Comparison of ENCODE assay signal across 13 cellular contexts in the genomic region with DNA sequence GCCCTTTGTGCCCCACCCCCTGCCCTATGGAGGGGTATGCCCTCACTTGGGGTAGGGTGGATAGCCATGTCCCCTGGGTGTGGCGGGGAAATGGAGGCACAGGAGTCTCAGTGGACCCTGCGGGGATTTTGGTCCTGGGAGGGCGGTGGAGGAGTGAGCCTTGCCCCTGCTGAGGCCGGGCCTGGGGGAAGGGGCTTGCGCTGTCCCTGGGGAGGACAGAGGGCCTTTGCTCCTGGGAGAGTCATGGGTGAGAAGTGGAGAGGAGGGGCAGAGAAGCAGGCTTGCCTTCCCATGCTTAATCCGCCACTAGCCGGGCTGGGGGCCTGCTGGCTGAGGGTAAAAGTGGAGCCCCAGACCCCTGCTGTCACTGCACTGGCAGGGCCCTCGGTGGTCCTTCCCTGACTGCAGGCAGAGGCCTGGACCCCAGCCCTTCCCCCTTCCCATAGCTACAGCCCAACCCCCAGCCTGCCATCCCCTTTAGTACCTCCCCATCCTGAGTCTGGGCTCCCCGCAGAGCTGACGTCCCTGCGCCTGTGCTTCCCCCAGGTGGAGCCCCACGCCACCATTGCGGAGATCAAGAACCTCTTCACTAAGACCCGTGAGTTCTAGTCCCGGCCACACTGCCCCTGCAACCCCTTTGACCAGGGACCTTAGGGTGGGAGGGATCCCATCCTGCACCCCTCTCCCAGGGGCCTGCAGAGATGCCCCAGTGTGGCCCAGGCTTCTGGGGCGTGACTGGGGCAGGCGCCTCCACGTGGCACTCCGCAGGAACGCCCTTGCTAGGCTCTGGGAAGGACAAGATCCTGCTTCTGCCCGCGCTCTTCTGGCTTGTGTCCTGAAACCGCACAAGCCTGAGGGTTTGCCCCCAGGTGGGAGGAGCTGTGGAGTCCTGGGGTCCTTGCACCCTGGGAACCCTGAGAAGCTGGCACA. TPM values are rescaled to one million over a fixed set of nuclear protein-coding genes. Genes with fewer than 3 reads are reported as not detected.
DNase-seq lines count a peak whose midpoint lies in the region; ATAC-seq, FAIRE-seq and TF ChIP-seq lines count a peak whose summit lies in the region.
"Had no signal": no experiment of that assay in that cellular context is flagged by ENCODE, and none has a peak within 500 bp of the region (broad histone marks: within the 10 kb centered on the region; RNA-seq: fewer than 3 reads in every experiment).

No MANE protein-coding gene starts in this region.

- H3K4me1 Mint-ChIP-seq in naive thymus-derived CD4-positive, alpha-beta T cell = peaks cover 6 to 36% (median 24%) of the 10 kb centered on the region in 7 donors
- H3K4me1 Mint-ChIP-seq in CD14-positive monocyte = peaks cover 3% of the 10 kb centered on the region

- H3K9me3 ChIP-seq in ascending aorta (no peaks in the 10 kb centered on the region), keratinocyte (ENCODE audit: control insufficient read depth, low read depth, low read length) (no peaks in the 10 kb centered on the region), spleen (no peaks in the 10 kb centered on the region)
- no peaks in the 10 kb centered on the region for H3K9me3 ChIP-seq in naive thymus-derived CD4-positive, alpha-beta T cell (ENCODE audit: control insufficient read depth in 2 of 3, low read length in 3 of 3)
- H3K9me3 ChIP-seq: BE2C, left lung had no signal

- no peaks in the 10 kb centered on the region for H3K9me1 ChIP-seq in keratinocyte (ENCODE audit: control insufficient read depth, extremely low read depth, insufficient read depth, low read length)

- H4K20me1 ChIP-seq in keratinocyte (ENCODE audit: control insufficient read depth, extremely low read depth, insufficient read depth, low read length) = no peaks in the 10 kb centered on the region

- TF ChIP-seq CTCF in ascending aorta (IDR thresholded peaks at IDR 0.05) (no peak), keratinocyte (optimal IDR thresholded peaks at IDR 0.05 in 1 of 3, IDR thresholded peaks at IDR 0.05 in 1 of 3, conservative IDR thresholded peaks at IDR 0.05 in 1 of 3; ENCODE audit: extremely low read depth in 1 of 3, insufficient read depth in 2 of 3, low read length in 3 of 3) (peak in 1 of 3 experiments; percentile 25), spleen (IDR thresholded peaks at IDR 0.05 in 8 of 11, conservative IDR thresholded peaks at IDR 0.05 in 3 of 11) (no peak), CD14-positive monocyte (IDR thresholded peaks at IDR 0.05) (no peak)

- no peak for FAIRE-seq in keratinocyte (lab: Jason Lieb, UNC)

- intact Hi-C loops in ascending aorta (cut with DNase I) = no loop called here
- intact Hi-C loops in spleen (cut with DNase I; ENCODE audit: low total_unique reads) = no loop called here
- intact Hi-C loops in naive thymus-derived CD4-positive, alpha-beta T cell (cut with micrococcal nuclease) = no loop called here
- intact Hi-C loops in CD14-positive monocyte (cut with micrococcal nuclease) = no loop called here

- H3K27me3 ChIP-seq in H7 (ENCODE audit: control insufficient read depth, insufficient read depth, low read length) = no peaks in the 10 kb centered on the region
- H3K27me3 ChIP-seq in ascending aorta = no peaks in the 10 kb centered on the region
- H3K27me3 ChIP-seq in keratinocyte (ENCODE audit: control insufficient read depth, extremely low read depth, insufficient read depth, low read length) = no peaks in the 10 kb centered on the region
- no peaks in the 10 kb centered on the region for H3K27me3 ChIP-seq in spleen (replicated peaks in 1 of 7)
- no peaks in the 10 kb centered on the region for H3K27me3 ChIP-seq in naive thymus-derived CD4-positive, alpha-beta T cell (ENCODE audit: control insufficient read depth in 2 of 2, insufficient read depth in 2 of 2, low read length in 2 of 2)
- H3K27me3 ChIP-seq: BE2C, left lung had no signal

- H3K36me3 Mint-ChIP-seq in naive thymus-derived CD4-positive, alpha-beta T cell = peaks cover 0 to 11% (median 0%) of the 10 kb centered on the region in 5 donors
- H3K36me3 Mint-ChIP-seq in CD14-positive monocyte = peaks cover 18 to 35% of the 10 kb centered on the region in 2 donors

- no peak overlapping the region for H2AFZ ChIP-seq in keratinocyte (ENCODE audit: control insufficient read depth, low read length)

- H3K27ac ChIP-seq in ascending aorta = peak overlapping the region; percentile 85 to 87
- H3K27ac ChIP-seq in keratinocyte (ENCODE audit: control insufficient read depth, insufficient read depth, low read length) = no peak overlapping the region
- peak overlapping the region in 6 of 8 donors; percentile 13 to 64 (median 56) for H3K27ac ChIP-seq in spleen
- H3K27ac ChIP-seq in naive thymus-derived CD4-positive, alpha-beta T cell (ENCODE audit: low read depth, low read length) = no peak overlapping the region
- H3K27ac ChIP-seq: left lung had no signal

- 86 to 93% (median 89%) methylated on average over 17 to 23 of the region's 23 CpGs for WGBS in spleen, 5 donors

- POLR2A ChIA-PET in naive thymus-derived CD4-positive, alpha-beta T cell (lab: Charles Lee) = interaction anchor here (0.6 to 1.4 kb wide), 4 partner anchors 8 to 113 kb away, joined by 3 to 5 read pairs (median 4); no protein-coding TSS in a partner anchor

- TF ChIP-seq POLR2A in spleen (IDR thresholded peaks at IDR 0.05) = no peak

- peak overlapping the region in 4 of 9 donors; percentile 33 to 67 (median 57) for H3K27ac Mint-ChIP-seq in naive thymus-derived CD4-positive, alpha-beta T cell
- peak overlapping the region in 3 of 7 donors; percentile 33 to 73 (median 40) for H3K27ac Mint-ChIP-seq in CD14-positive monocyte

- CTCF ChIA-PET in naive thymus-derived CD4-positive, alpha-beta T cell (lab: Charles Lee) = interaction anchor here (0.8 to 1.0 kb wide), 2 partner anchors 9 to 217 kb away, joined by 3 read pairs; partner anchors contain the start of gene NDUFB7

- peaks cover 1% of the 10 kb centered on the region for H3K36me3 ChIP-seq in H7 (replicated peaks; ENCODE audit: control insufficient read depth, insufficient read depth, low read length)
- H3K36me3 ChIP-seq in ascending aorta = peaks cover 17 to 18% of the 10 kb centered on the region in 2 donors
- H3K36me3 ChIP-seq in keratinocyte (ENCODE audit: control insufficient read depth in 2 of 2, extremely low read depth in 1 of 2, insufficient read depth in 2 of 2, low read length in 2 of 2) = peaks cover 7 to 16% of the 10 kb centered on the region in 2 experiments
- peaks cover 0 to 70% (median 32%) of the 10 kb centered on the region in 6 donors for H3K36me3 ChIP-seq in spleen
- H3K36me3 ChIP-seq in naive thymus-derived CD4-positive, alpha-beta T cell (ENCODE audit: control insufficient read depth in 2 of 3, insufficient read depth in 3 of 3, low read length in 3 of 3) = peaks cover 0 to 59% (median 8%) of the 10 kb centered on the region in 3 experiments

- H3K27me3 Mint-ChIP-seq in naive thymus-derived CD4-positive, alpha-beta T cell = no peaks in the 10 kb centered on the region
- no peaks in the 10 kb centered on the region for H3K27me3 Mint-ChIP-seq in CD14-positive monocyte (ENCODE audit: low read depth in 3 of 3)

- H3K9me3 Mint-ChIP-seq in naive thymus-derived CD4-positive, alpha-beta T cell = no peaks in the 10 kb centered on the region
- peaks cover 0 to 3% (median 0%) of the 10 kb centered on the region in 7 donors for H3K9me3 Mint-ChIP-seq in CD14-positive monocyte

- peak overlapping the region; percentile 59 for H3K9ac ChIP-seq in keratinocyte (ENCODE audit: control insufficient read depth, extremely low read depth, insufficient read depth, low read length)

- peaks cover 35% of the 10 kb centered on the region for H3K79me2 ChIP-seq in keratinocyte (ENCODE audit: control insufficient read depth, insufficient read depth, low read length)

- H3K4me3 ChIP-seq in H7 (ENCODE audit: insufficient read depth, low read depth, low read length) (no peak overlapping the region), ascending aorta (peak overlapping the region in 1 of 2 donors; percentile 51), keratinocyte (ENCODE audit: control insufficient read depth in 2 of 3, extremely low read depth in 1 of 3, insufficient read depth in 2 of 3, low read depth in 1 of 3, low read length in 3 of 3) (no peak overlapping the region), spleen (no peak overlapping the region)
- H3K4me3 ChIP-seq in naive thymus-derived CD4-positive, alpha-beta T cell (ENCODE audit: low read length) = no peak overlapping the region
- H3K4me3 ChIP-seq: left lung had no signal

- H3K4me3 Mint-ChIP-seq in naive thymus-derived CD4-positive, alpha-beta T cell = peak overlapping the region in 1 of 10 donors; percentile 21
- no peak overlapping the region for H3K4me3 Mint-ChIP-seq in CD14-positive monocyte

- H3K4me2 ChIP-seq in keratinocyte (ENCODE audit: control insufficient read depth, extremely low read depth, insufficient read depth, low read depth, low read length) = peak overlapping the region; percentile 75

- dilution Hi-C loops in keratinocyte (cut with MboI; ENCODE audit: extremely low pct_ligation_motif_present, low sequenced_read_pairs) = no loop called here

- ATAC-seq in naive thymus-derived CD4-positive, alpha-beta T cell = no peak
- no peak for ATAC-seq in HG02973 (IDR thresholded peaks at IDR 0.05; ENCODE audit: unreplicated experiment)
- ATAC-seq: left lung had no signal

- peak; percentile 78 for DNase-seq in H7
- no peak for DNase-seq in ascending aorta (ENCODE audit: low spot score in 2 of 2)
- DNase-seq in keratinocyte (ENCODE audit: low read depth, low spot score) = no peak
- no peak for DNase-seq in spleen
- no peak for DNase-seq in naive thymus-derived CD4-positive, alpha-beta T cell
- DNase-seq in SW 1271 (lab: John Stamatoyannopoulos, UW) = no peak
- DNase-seq in CD14-positive monocyte (ENCODE audit: low spot score) = no peak
- DNase-seq: activated T-cell treated with anti-CD3 and anti-CD28 coated beads, Interleukin-2, amount 50 U/mL, for 1 hour; BE2C; effector CD8-positive, alpha-beta T cell had no signal

- H3K4me1 ChIP-seq in ascending aorta (peaks cover 9 to 24% of the 10 kb centered on the region in 2 donors), keratinocyte (ENCODE audit: control insufficient read depth, extremely low read depth, insufficient read depth, low read length) (peaks cover 40% of the 10 kb centered on the region), spleen (peaks cover 4 to 71% (median 41%) of the 10 kb centered on the region in 6 donors)
- peaks cover 0 to 15% of the 10 kb centered on the region in 2 donors for H3K4me1 ChIP-seq in naive thymus-derived CD4-positive, alpha-beta T cell (ENCODE audit: control insufficient read depth in 2 of 2, insufficient read depth in 2 of 2, low read length in 2 of 2)

RNA-seq across cellular contexts. Expression of gene NDUFB7, which starts 8.9 kb away (rescaled TPM):
- total RNA-seq in H7 (2014; rRNA removed; shearing (Covaris generic)) = 332 and 343 TPM in 2 replicates
- total RNA-seq in ascending aorta = 612 TPM
- polyA plus RNA-seq in keratinocyte = 122 to 267 TPM (median 146 TPM) in 3 replicates
- 11.5 TPM for polyA plus RNA-seq in keratinocyte (2011; ENCODE audit: low read depth)
- 64.3 and 214 TPM in 2 replicates for polyA plus RNA-seq in keratinocyte (2011; cell fraction: cytosol; rRNA removed)
- polyA plus RNA-seq in keratinocyte (2011; cell fraction: nucleus; rRNA removed) = 66.4 and 86.8 TPM in 2 replicates
- polyA plus RNA-seq in keratinocyte (2012; ENCODE audit: low replicate concordance) = 78.6 and 223 TPM in 2 replicates
- polyA minus RNA-seq in keratinocyte = 32.3 to 63.9 TPM (median 48.2 TPM) in 3 replicates
- polyA minus RNA-seq in keratinocyte (2011; cell fraction: cytosol; rRNA and poly(A)+ RNA removed) = 301 TPM
- polyA minus RNA-seq in keratinocyte (2011; cell fraction: nucleus; rRNA and poly(A)+ RNA removed) = 26.2 and 37.7 TPM in 2 replicates
- total RNA-seq in spleen = 100 to 1,000 TPM in 3 of 7 donors, 10 to 100 TPM in 4; 77.2 to 185 (median 92.3) TPM
- polyA plus RNA-seq in spleen = 100 to 1,000 TPM; 283 to 374 (median 336) TPM
- 100 to 1,000 TPM in 1 of 5 experiments, 10 to 100 TPM in 4; 50.6 to 129 (median 63.4) TPM for total RNA-seq in naive thymus-derived CD4-positive, alpha-beta T cell
- 100 to 1,000 TPM; 194 to 210 TPM for polyA plus RNA-seq in naive thymus-derived CD4-positive, alpha-beta T cell
- 100 to 1,000 TPM; 204 to 313 TPM for polyA plus RNA-seq in CD14-positive monocyte

RNA-seq across cellular contexts. Expression of gene CLEC17A, which starts 20.0 kb away (rescaled TPM):
- not detected in 2 replicates for total RNA-seq in H7 (2014; rRNA removed; shearing (Covaris generic))
- total RNA-seq in ascending aorta = not detected
- 0.04 TPM in 1 of 3 replicates, not detected in the others for polyA plus RNA-seq in keratinocyte
- not detected for polyA plus RNA-seq in keratinocyte (2011; ENCODE audit: low read depth)
- polyA plus RNA-seq in keratinocyte (2011; cell fraction: cytosol; rRNA removed) = not detected in 2 replicates
- not detected in 2 replicates for polyA plus RNA-seq in keratinocyte (2011; cell fraction: nucleus; rRNA removed)
- not detected in 2 replicates for polyA plus RNA-seq in keratinocyte (2012; ENCODE audit: low replicate concordance)
- not detected in 3 replicates for polyA minus RNA-seq in keratinocyte
- not detected for polyA minus RNA-seq in keratinocyte (2011; cell fraction: cytosol; rRNA and poly(A)+ RNA removed)
- not detected in 2 replicates for polyA minus RNA-seq in keratinocyte (2011; cell fraction: nucleus; rRNA and poly(A)+ RNA removed)
- 10 to 100 TPM; 17.9 to 40.1 (median 23.6) TPM for total RNA-seq in spleen
- polyA plus RNA-seq in spleen = 10 to 100 TPM; 20.1 to 47.6 (median 23.3) TPM
- total RNA-seq in naive thymus-derived CD4-positive, alpha-beta T cell = under 1 TPM in 1 of 5 experiments, not detected in 4; 0.83 TPM
- under 1 TPM; 0.13 TPM for polyA plus RNA-seq in naive thymus-derived CD4-positive, alpha-beta T cell
- 1 to 10 TPM in 1 of 2 donors, under 1 TPM in 1; 0.62 to 3.4 TPM for polyA plus RNA-seq in CD14-positive monocyte
- total RNA-seq: Daoy had no signal

RNA-seq across cellular contexts. Expression of gene TECR, which starts 33.5 kb away (rescaled TPM):
- total RNA-seq in H7 (2014; rRNA removed; shearing (Covaris generic)) = 88.2 and 99.4 TPM in 2 replicates
- total RNA-seq in ascending aorta (88.7 TPM), spleen (10 to 100 TPM; 51.6 to 92.2 (median 60.9) TPM)
- polyA plus RNA-seq in keratinocyte (79.7 to 169 TPM (median 92.3 TPM) in 3 replicates), spleen (10 to 100 TPM; 75.8 to 89.0 (median 76.6) TPM), CD14-positive monocyte (10 to 100 TPM; 76.7 to 79.6 TPM)
- polyA plus RNA-seq in keratinocyte (2011; ENCODE audit: low read depth) = 79.3 TPM
- polyA plus RNA-seq in keratinocyte (2011; cell fraction: cytosol; rRNA removed) = 87.0 and 114 TPM in 2 replicates
- polyA plus RNA-seq in keratinocyte (2011; cell fraction: nucleus; rRNA removed) = 115 and 139 TPM in 2 replicates
- 187 and 197 TPM in 2 replicates for polyA plus RNA-seq in keratinocyte (2012; ENCODE audit: low replicate concordance)
- polyA minus RNA-seq in keratinocyte = 161 to 522 TPM (median 205 TPM) in 3 replicates
- 238 TPM for polyA minus RNA-seq in keratinocyte (2011; cell fraction: cytosol; rRNA and poly(A)+ RNA removed)
- 84.0 and 99.5 TPM in 2 replicates for polyA minus RNA-seq in keratinocyte (2011; cell fraction: nucleus; rRNA and poly(A)+ RNA removed)
- total RNA-seq in naive thymus-derived CD4-positive, alpha-beta T cell = 100 to 1,000 TPM; 123 to 218 (median 150) TPM
- 100 to 1,000 TPM; 290 to 325 TPM for polyA plus RNA-seq in naive thymus-derived CD4-positive, alpha-beta T cell

RNA-seq across cellular contexts. Expression of gene DNAJB1, which starts 44.7 kb away (rescaled TPM):
- 44.6 and 46.9 TPM in 2 replicates for total RNA-seq in H7 (2014; rRNA removed; shearing (Covaris generic))
- total RNA-seq in ascending aorta (73.8 TPM), spleen (100 to 1,000 TPM in 1 of 7 donors, 10 to 100 TPM in 6; 33.9 to 157 (median 43.0) TPM)
- polyA plus RNA-seq in keratinocyte (249 to 290 TPM (median 265 TPM) in 3 replicates), spleen (10 to 100 TPM; 12.6 to 29.4 (median 19.7) TPM), CD14-positive monocyte (10 to 100 TPM; 59.3 to 70.9 TPM)
- 402 TPM for polyA plus RNA-seq in keratinocyte (2011; ENCODE audit: low read depth)
- 283 and 335 TPM in 2 replicates for polyA plus RNA-seq in keratinocyte (2011; cell fraction: cytosol; rRNA removed)
- 248 and 253 TPM in 2 replicates for polyA plus RNA-seq in keratinocyte (2011; cell fraction: nucleus; rRNA removed)
- 187 and 359 TPM in 2 replicates for polyA plus RNA-seq in keratinocyte (2012; ENCODE audit: low replicate concordance)
- 150 to 262 TPM (median 198 TPM) in 3 replicates for polyA minus RNA-seq in keratinocyte
- polyA minus RNA-seq in keratinocyte (2011; cell fraction: cytosol; rRNA and poly(A)+ RNA removed) = 156 TPM
- polyA minus RNA-seq in keratinocyte (2011; cell fraction: nucleus; rRNA and poly(A)+ RNA removed) = 90.0 and 121 TPM in 2 replicates
- 100 to 1,000 TPM in 4 of 5 experiments, 10 to 100 TPM in 1; 87.4 to 574 (median 177) TPM for total RNA-seq in naive thymus-derived CD4-positive, alpha-beta T cell
- 100 to 1,000 TPM; 221 to 307 TPM for polyA plus RNA-seq in naive thymus-derived CD4-positive, alpha-beta T cell

Comparison
In these comparisons a context has a peak if more than half of its experiments do, and no peak if none do; other contexts are left out.
1. H3K27ac ChIP-seq: peak in ascending aorta (2 of 2) and spleen (6 of 8); none in keratinocyte (single experiment) and naive thymus-derived CD4-positive, alpha-beta T cell (single experiment).
2. RNA of gene CLEC17A, which starts 20.0 kb away (total RNA-seq): 17.9 to 40.1 TPM in spleen; 0.83 TPM in naive thymus-derived CD4-positive, alpha-beta T cell, not detected in H7 and not detected in ascending aorta (single experiment); every median in the first group is over 10 times any median in the second.